Comparison of ENCODE assay signal across 8 cellular contexts in genomic region chr1:31181515-31182343, GRCh38. TPM values are rescaled to one million over a fixed set of nuclear protein-coding genes. Genes with fewer than 3 reads are reported as not detected.
A peak's percentile ranks its signal among the peaks of the same experiment; 100 is the strongest.
DNase-seq lines count a peak whose midpoint lies in the region; ATAC-seq and TF ChIP-seq lines count a peak whose summit lies in the region.

No MANE protein-coding gene starts in this region.

- H3K14ac ChIP-seq in H9 (ENCODE audit: insufficient read depth, low read length) = no peak overlapping the region

- no peak overlapping the region for H2BK120ac ChIP-seq in H9 (ENCODE audit: low read depth, low read length, poor library complexity, severe bottlenecking)

- peaks cover 3 to 4% of the 10 kb centered on the region in 2 experiments; a peak in 2 of 5 replicates for H3K9me3 Mint-ChIP-seq in H9

- no peak overlapping the region for H2AFZ ChIP-seq in H9 (ENCODE audit: low read length)

- no peak overlapping the region; a peak in 1 of 7 replicates for H3K27ac Mint-ChIP-seq in H9

- peaks cover 2 to 6% of the 10 kb centered on the region in 2 experiments; a peak in 1 of 4 replicates for H3K4me1 Mint-ChIP-seq in H9

- no peak overlapping the region for H3T11ph ChIP-seq in H9 (ENCODE audit: low read length)

- TF ChIP-seq CTCF in H9 (conservative IDR thresholded peaks at IDR 0.05) = peak; percentile 81
- peak; percentile 70 for TF ChIP-seq CTCF in astrocyte of the cerebellum (IDR thresholded peaks at IDR 0.05; ENCODE audit: low read depth, low read length, missing control alignments)

- no peak overlapping the region for H2BK20ac ChIP-seq in H9 (ENCODE audit: low read depth, low read length, poor library complexity, severe bottlenecking)

- H4K91ac ChIP-seq in H9 (ENCODE audit: insufficient read length, low read depth, low read length) = no peak overlapping the region

- no peak for ATAC-seq in HG03280 (IDR thresholded peaks at IDR 0.05; ENCODE audit: unreplicated experiment)

- no peak overlapping the region for H3K18ac ChIP-seq in H9 (ENCODE audit: insufficient read length, low read depth, low read length)

- in situ Hi-C loops in astrocyte of the cerebellum (cut with HindIII; ENCODE audit: low sequenced_read_pairs) = no loop called here

- H3K23me2 ChIP-seq in H9 (ENCODE audit: insufficient read length, low read depth, low read length, poor library complexity, severe bottlenecking) = peaks cover 3% of the 10 kb centered on the region

- no peak overlapping the region for H3K4ac ChIP-seq in H9 (ENCODE audit: low read depth, low read length)

- no CpG with 5 or more reads among the region's 52 CpGs for WGBS in H9 (ENCODE audit: extremely low coverage, insufficient read length, low lambda C conversion rate)
- WGBS in iPS DF 6.9 (ENCODE audit: insufficient coverage, insufficient read length) = no CpG with 5 or more reads among the region's 52 CpGs

- H3K4me1 ChIP-seq in H9 (ENCODE audit: insufficient read depth, low read length) = no peaks in the 10 kb centered on the region
- no peaks in the 10 kb centered on the region for H3K4me1 ChIP-seq in iPS DF 6.9 (ENCODE audit: control insufficient read depth, insufficient read depth, low read length)
- H3K4me1 ChIP-seq in skeletal muscle satellite cell (ENCODE audit: control insufficient read depth, insufficient read depth, low read length) = peaks cover 7% of the 10 kb centered on the region

- peaks cover 3% of the 10 kb centered on the region; the same call in 1 of the 2 replicates for H3K27me3 Mint-ChIP-seq in H9 (ENCODE audit: low read depth)

- peaks cover 5 to 26% (median 18%) of the 10 kb centered on the region in 3 experiments for H3K36me3 Mint-ChIP-seq in H9 (ENCODE audit: insufficient read depth in 1 of 3, low read depth in 3 of 3)

- H3K4me3 ChIP-seq in astrocyte of the cerebellum (ENCODE audit: low read depth, low read length) (no peak overlapping the region), iPS DF 6.9 (ENCODE audit: low read length) (no peak overlapping the region), skeletal muscle satellite cell (ENCODE audit: low read length) (peak overlapping the region; percentile 58)

- no peak overlapping the region for H2AK5ac ChIP-seq in H9 (ENCODE audit: insufficient read length, low read length)

- peaks cover 2% of the 10 kb centered on the region for H4K20me1 ChIP-seq in H9 (ENCODE audit: control insufficient read depth, insufficient read depth, insufficient read length)

- H2BK5ac ChIP-seq in H9 (ENCODE audit: insufficient read length, low read length) = no peak overlapping the region

- H3K27ac ChIP-seq in H9 (ENCODE audit: insufficient read length, low read depth, low read length) (no peak overlapping the region), iPS DF 6.9 (ENCODE audit: low read length) (no peak overlapping the region)

- H3K4me3 Mint-ChIP-seq in H9 = peak overlapping the region in 1 of 2 experiments; percentile 53; a peak in 2 of 5 replicates

- H3K79me1 ChIP-seq in H9 (ENCODE audit: insufficient read depth, low read depth, low read length, poor library complexity, severe bottlenecking) = no peaks in the 10 kb centered on the region

- no peaks in the 10 kb centered on the region for H3K36me3 ChIP-seq in iPS DF 6.9 (ENCODE audit: control insufficient read depth, insufficient read depth, low read length)
- H3K36me3 ChIP-seq in skeletal muscle satellite cell (ENCODE audit: insufficient read depth, low read length) = no peaks in the 10 kb centered on the region

- no peak overlapping the region for H3K9ac ChIP-seq in H9 (ENCODE audit: extremely low read depth, insufficient read length, low read length)
- no peak overlapping the region for H3K9ac ChIP-seq in skeletal muscle satellite cell (ENCODE audit: low read depth, low read length)

- H2BK15ac ChIP-seq in H9 (ENCODE audit: low read depth, low read length) = no peak overlapping the region

- no peak overlapping the region for H4K5ac ChIP-seq in H9 (ENCODE audit: insufficient read length, low read depth, low read length)

- H3K23ac ChIP-seq in H9 (ENCODE audit: insufficient read length, low read depth, low read length) = no peak overlapping the region

- H2BK12ac ChIP-seq in H9 (ENCODE audit: insufficient read length, low read depth, low read length) = no peak overlapping the region

- DNase-seq in AG08395 (ENCODE audit: low spot score) (peak; percentile 65), H9 (peak; percentile 82), RPMI8226 (peak; percentile 60), astrocyte of the cerebellum (ENCODE audit: low read depth) (no peak), iPS DF 6.9 (ENCODE audit: low read depth, low spot score) (peak; percentile 27), NCI-H82 (lab: John Stamatoyannopoulos, UW) (no peak)

- H3K4me2 ChIP-seq in H9 (ENCODE audit: insufficient read depth, insufficient read length, low read length) (peak overlapping the region; percentile 2), skeletal muscle satellite cell (ENCODE audit: low read length) (peak overlapping the region; percentile 78)

- H3K9me3 ChIP-seq in H9 (ENCODE audit: control insufficient read depth, low read depth, low read length) (no peaks in the 10 kb centered on the region), iPS DF 6.9 (ENCODE audit: control insufficient read depth, insufficient read depth, low read length) (no peaks in the 10 kb centered on the region), skeletal muscle satellite cell (replicated peaks; ENCODE audit: low read length) (no peaks in the 10 kb centered on the region)

- H3K56ac ChIP-seq in H9 (ENCODE audit: insufficient read length, low read depth, low read length) = no peak overlapping the region

- H3K27me3 ChIP-seq in H9 (ENCODE audit: insufficient read depth, low read length) (no peaks in the 10 kb centered on the region), iPS DF 6.9 (ENCODE audit: control insufficient read depth, insufficient read depth, low read length) (no peaks in the 10 kb centered on the region), skeletal muscle satellite cell (ENCODE audit: control insufficient read depth, insufficient read depth, low read length) (peaks cover 21% of the 10 kb centered on the region)

- no peaks in the 10 kb centered on the region for H3K79me2 ChIP-seq in H9 (ENCODE audit: insufficient read depth, low read length)

- H4K8ac ChIP-seq in H9 (replicated peaks; ENCODE audit: insufficient read length, low read depth, low read length) = no peak overlapping the region

RNA-seq across cellular contexts. Expression of gene NKAIN1, which starts 58.0 kb away (rescaled TPM):
- total RNA-seq in H9 (2021) = 24.0 and 25.6 TPM in 2 replicates
- total RNA-seq in skeletal muscle satellite cell (2012; rRNA removed) = 0.22 TPM in 1 of 2 replicates, not detected in the other

Comparison
In these comparisons a context has a peak if more than half of its experiments do, and no peak if none do; other contexts are left out.
1. DNase-seq: peak in AG08395 (single experiment), H9 (single experiment), RPMI8226 (single experiment) and iPS DF 6.9 (single experiment); none in astrocyte of the cerebellum (single experiment) and NCI-H82 (single experiment).